8 cellular contexts compared by ENCODE assay signal in genomic region chr6:83192871-83193746, GRCh38. TPM values are rescaled to one million over a fixed set of nuclear protein-coding genes. Genes with fewer than 3 reads are reported as not detected.
A peak's percentile ranks its signal among the peaks of the same experiment; 100 is the strongest.
DNase-seq lines count a peak whose midpoint lies in the region; ATAC-seq, FAIRE-seq and TF ChIP-seq lines count a peak whose summit lies in the region.

TSS of gene PGM3 (minus strand) at chr6:83193265. CDS start at chr6:83191012, 2,253 bp downstream.
TSS of gene RWDD2A (plus strand) at chr6:83193357. CDS start at chr6:83194452, 1,095 bp downstream.

- H3K27me3 Mint-ChIP-seq in astrocyte (ENCODE audit: low read depth, unreplicated experiment): no peaks in the 10 kb centered on the region

- H2AFZ ChIP-seq in astrocyte (ENCODE audit: low read depth, low read length): peak within 1 kb of the TSS; percentile 88

- H3K27ac ChIP-seq in astrocyte (ENCODE audit: low read depth, low read length) (peak within 1 kb of the TSS; percentile 90), aorta (ENCODE audit: low read depth in 1 of 2, low read length in 2 of 2) (peak within 1 kb of the TSS in 1 of 2 donors; percentile 64)

- peak within 1 kb of the TSS; percentile 74 for H3K4me3 ChIP-seq in astrocyte (ENCODE audit: insufficient read depth, low read depth, low read length)
- H3K4me3 ChIP-seq in aorta (ENCODE audit: low read length in 2 of 2): peak within 1 kb of the TSS; percentile 77 to 93

- H3K36me3 ChIP-seq in astrocyte (ENCODE audit: insufficient read depth, low read length) (peaks cover 28% of the 10 kb centered on the region), aorta (ENCODE audit: control insufficient read depth in 1 of 2, insufficient read depth in 2 of 2, low read length in 1 of 2) (no peaks in the 10 kb centered on the region)

- intact Hi-C loops in aorta (cut with DNase I): loop anchor here in 1 of 2 donors (5.0 kb wide), 1 partner anchor 126 kb away; the partner anchor contains the start of genes DOP1A and UBE3D

- no peaks in the 10 kb centered on the region for H3K9me3 Mint-ChIP-seq in astrocyte (ENCODE audit: unreplicated experiment)

- peak within 1 kb of the TSS; percentile 99 for H3K4me3 Mint-ChIP-seq in astrocyte (ENCODE audit: unreplicated experiment)

- H3K4me1 ChIP-seq in astrocyte (ENCODE audit: insufficient read depth, low read length): peaks cover 13% of the 10 kb centered on the region
- H3K4me1 ChIP-seq in aorta (ENCODE audit: control insufficient read depth in 1 of 2, insufficient read depth in 2 of 2, low read length in 2 of 2): no peaks in the 10 kb centered on the region

- FAIRE-seq in GM18507 (lab: Jason Lieb, UNC) (peak; percentile 96), astrocyte (lab: Jason Lieb, UNC) (no peak)

- H3K27ac Mint-ChIP-seq in astrocyte (ENCODE audit: unreplicated experiment): peak within 1 kb of the TSS; percentile 98

- no peak for TF ChIP-seq CTCF in astrocyte (IDR thresholded peaks at IDR 0.05; ENCODE audit: insufficient read depth, low read depth, low read length)

- H3K9me3 ChIP-seq in astrocyte (ENCODE audit: insufficient read depth, low read depth, low read length) (no peaks in the 10 kb centered on the region), aorta (ENCODE audit: control insufficient read depth, low read length) (no peaks in the 10 kb centered on the region)

- ATAC-seq in HG02885 (IDR thresholded peaks at IDR 0.05; ENCODE audit: poor library complexity, unreplicated experiment): peak; percentile 97
- ATAC-seq in aorta (ENCODE audit: low FRiP score): peak; percentile 99

- DNase-seq in GM18507 (ENCODE audit: extremely low spot score, insufficient read length, low read depth) (peak; percentile 96), NCI-H1694 treated with DMSO at 0.1 percent for 48 hours (lab: John Stamatoyannopoulos, UW) (peak; percentile 70), T-helper 22 cell (ENCODE audit: low read depth) (peak; percentile 82), astrocyte (ENCODE audit: low read depth) (peak; percentile 79), hepatic stellate cell (ENCODE audit: low spot score) (peak; percentile 95), renal cortical epithelial cell (ENCODE audit: low read depth) (peak; percentile 67), aorta (peak; percentile 94 to 97)

- WGBS in aorta, 2 donors: 0 to 1% methylated on average over 74 to 88 of the region's 88 CpGs

- H3K79me2 ChIP-seq in astrocyte (ENCODE audit: insufficient read depth, low read length): peaks cover 54% of the 10 kb centered on the region

- H3K4me1 Mint-ChIP-seq in astrocyte (ENCODE audit: low read depth, unreplicated experiment): peaks cover 36% of the 10 kb centered on the region

- H3K27me3 ChIP-seq in astrocyte (ENCODE audit: insufficient read depth, low read length) (no peaks in the 10 kb centered on the region), aorta (ENCODE audit: control insufficient read depth in 1 of 2, insufficient read depth in 2 of 2, low read length in 1 of 2) (no peaks in the 10 kb centered on the region)

- peaks cover 47% of the 10 kb centered on the region for H4K20me1 ChIP-seq in astrocyte (ENCODE audit: insufficient read depth, low read length)

- H3K36me3 Mint-ChIP-seq in astrocyte (ENCODE audit: low read depth, unreplicated experiment): peaks cover 15% of the 10 kb centered on the region

- H3K4me2 ChIP-seq in astrocyte (ENCODE audit: low read length): peak within 1 kb of the TSS; percentile 87

- peak within 1 kb of the TSS; percentile 91 for H3K9ac ChIP-seq in astrocyte (ENCODE audit: low read length)

RNA-seq across cellular contexts. Expression of gene PGM3, which starts in this region (rescaled TPM):
- total RNA-seq in astrocyte (147 and 151 TPM in 2 replicates), renal cortical epithelial cell (86.9 and 173 TPM in 2 replicates), aorta (10 to 100 TPM; 58.3 to 61.0 TPM)
- 10 to 100 TPM in 1 of 2 donors, 1 to 10 TPM in 1; 5.8 to 15.2 TPM for polyA plus RNA-seq in aorta

RNA-seq across cellular contexts. Expression of gene RWDD2A, which starts in this region (rescaled TPM):
- total RNA-seq in astrocyte: 4.7 and 4.9 TPM in 2 replicates
- 5.6 and 9.0 TPM in 2 replicates for total RNA-seq in renal cortical epithelial cell
- total RNA-seq in aorta: 1 to 10 TPM; 4.7 to 5.0 TPM
- polyA plus RNA-seq in aorta: 1 to 10 TPM; 3.9 to 7.3 TPM
